23 cellular contexts compared by ENCODE assay signal in the genomic region with DNA sequence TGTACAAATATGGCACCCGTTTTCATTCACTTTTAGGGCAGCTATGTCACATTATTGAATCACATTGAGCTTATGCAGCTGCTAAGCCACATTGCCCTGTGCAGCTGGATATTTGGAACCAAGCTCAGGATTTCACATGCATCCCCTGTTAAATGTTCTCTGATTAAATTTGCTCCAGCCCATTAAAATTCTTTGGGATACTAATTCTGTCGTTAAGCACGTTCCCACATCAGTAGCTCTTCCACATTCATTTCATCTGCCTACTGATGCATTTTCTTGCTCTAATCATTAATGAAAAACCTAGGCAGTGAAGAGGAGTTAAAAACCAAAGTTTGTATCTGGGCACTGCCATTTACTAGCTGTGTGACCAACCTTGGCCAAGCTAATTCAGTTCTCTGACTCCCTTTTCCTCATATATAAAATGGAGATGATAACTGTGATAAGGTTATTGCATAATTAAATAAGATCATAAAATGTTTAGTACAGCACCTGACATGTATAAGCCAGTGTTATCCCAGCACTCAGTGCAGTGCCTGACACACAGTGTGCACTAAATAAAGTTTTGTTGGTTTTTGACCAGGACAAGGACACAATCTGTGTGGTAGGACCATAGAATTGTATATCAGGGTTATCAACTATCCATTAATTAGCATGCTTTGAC.
"Had no signal": no experiment of that assay in that cellular context is flagged by ENCODE, and none has a peak within 500 bp of the region (broad histone marks: within the 10 kb centered on the region; RNA-seq: fewer than 3 reads in every experiment).

No MANE protein-coding gene starts in this region.

- H3K9me3 ChIP-seq: pancreas, prostate gland, right lobe of liver, testis, thyroid gland, vagina had no signal

- H3K4me3 Mint-ChIP-seq: natural killer cell; stimulated activated naive B cell treated with anti-CD40 and anti-IgM and Interleukin-4, amounts not matched to agents 10 μg/mL and 1 μg/mL and 100 μg/mL, for 72 hours had no signal

- H3K27me3 Mint-ChIP-seq: stimulated activated naive B cell treated with anti-CD40 and anti-IgM and Interleukin-4, amounts not matched to agents 10 μg/mL and 1 μg/mL and 100 μg/mL, for 72 hours had no signal

- H3K4me3 ChIP-seq: left lung, lower lobe of right lung, pancreas, prostate gland, right atrium auricular region, right lobe of liver, smooth muscle cell, stomach, testis, thyroid gland, transverse colon, upper lobe of left lung, vagina had no signal

- H3K4me1 ChIP-seq: left lung, lower lobe of right lung, pancreas, prostate gland, right atrium auricular region, right lobe of liver, stomach, testis, thyroid gland, transverse colon, upper lobe of left lung, vagina had no signal

- DNase-seq: hippocampal formation; left lung; lower lobe of right lung; mammary epithelial cell; mesenchymal stem cell; naive B cell; natural killer cell; pancreas; posterior cingulate gyrus; right lobe of liver; stimulated activated CD4-positive, alpha-beta T cell treated with anti-CD3 and anti-CD28 coated beads, Interleukin-1b, Interleukin-23, amount 100 ng/mL, for 48 hours; stimulated activated CD4-positive, alpha-beta T cell treated with anti-CD3 and anti-CD28 coated beads, Interleukin-4, amount 100 ng/mL, for 1 hour; stimulated activated naive B cell treated with anti-CD40 and anti-IgM and Interleukin-4, amounts not matched to agents 10 μg/mL and 1 μg/mL and 100 μg/mL, for 72 hours; stimulated activated naive CD8-positive, alpha-beta T cell treated with anti-CD3 and anti-CD28 coated beads, Interleukin-15, Interleukin-2, amounts not matched to agents 100 U/mL and 50 U/mL, for 24 hours; stomach; testis; thyroid gland; transverse colon; upper lobe of left lung had no signal

- H3K36me3 ChIP-seq: left lung, lower lobe of right lung, pancreas, prostate gland, right atrium auricular region, right lobe of liver, stomach, thyroid gland, transverse colon, upper lobe of left lung, vagina had no signal

- H3K27ac ChIP-seq: left lung, lower lobe of right lung, pancreas, prostate gland, right atrium auricular region, right lobe of liver, stomach, testis, thyroid gland, transverse colon, upper lobe of left lung, vagina had no signal

- H3K27me3 ChIP-seq: left lung, pancreas, right atrium auricular region, right lobe of liver, stomach, testis, thyroid gland, transverse colon, upper lobe of left lung, vagina had no signal

- H3K4me2 ChIP-seq: smooth muscle cell had no signal

- ATAC-seq: left lung; lower lobe of right lung; natural killer cell; pancreas; right lobe of liver; stimulated activated naive B cell treated with anti-CD40 and anti-IgM and Interleukin-4, amounts not matched to agents 10 μg/mL and 1 μg/mL and 100 μg/mL, for 72 hours; stimulated activated naive CD8-positive, alpha-beta T cell treated with anti-CD3 and anti-CD28 coated beads, Interleukin-15, Interleukin-2, amounts not matched to agents 100 U/mL and 50 U/mL, for 24 hours had no signal

- H3K36me3 Mint-ChIP-seq: natural killer cell had no signal

- H3K4me1 Mint-ChIP-seq: naive B cell; natural killer cell; stimulated activated naive B cell treated with anti-CD40 and anti-IgM and Interleukin-4, amounts not matched to agents 10 μg/mL and 1 μg/mL and 100 μg/mL, for 72 hours had no signal

- H3K27ac Mint-ChIP-seq: naive B cell; natural killer cell; stimulated activated naive B cell treated with anti-CD40 and anti-IgM and Interleukin-4, amounts not matched to agents 10 μg/mL and 1 μg/mL and 100 μg/mL, for 72 hours had no signal
